ENCODE assay signal across 7 cellular contexts in the genomic region with DNA sequence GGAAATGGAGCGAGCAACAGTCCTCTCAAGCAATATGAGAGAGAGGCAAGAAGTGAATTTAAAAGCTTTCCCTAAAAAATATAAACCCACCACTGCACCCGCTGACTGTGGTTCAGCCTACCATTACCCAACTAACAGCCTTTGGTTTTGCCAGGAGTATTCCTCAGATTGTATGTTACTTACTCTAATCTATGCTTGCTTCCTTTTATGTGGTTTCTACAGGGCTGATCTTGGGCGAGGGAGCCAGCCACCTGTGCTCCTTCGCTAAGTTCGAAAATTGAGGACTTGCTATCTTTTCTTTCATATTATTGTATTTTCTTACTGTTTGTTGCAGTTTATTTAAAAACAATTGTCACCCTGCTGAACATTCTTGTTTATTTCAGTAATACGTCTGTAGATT.
"Had no signal": no experiment of that assay in that cellular context is flagged by ENCODE, and none has a peak within 500 bp of the region (broad histone marks: within the 10 kb centered on the region; RNA-seq: fewer than 3 reads in every experiment).

No MANE protein-coding gene starts in this region.

- H3K4me3 ChIP-seq: K562 had no signal

- H3K9ac ChIP-seq: KMS-11 had no signal

- H3K27ac ChIP-seq: HL-60, KMS-11 had no signal

- H3K4me2 ChIP-seq: KMS-11 had no signal

- ATAC-seq: HepG2, K562 had no signal

- DNase-seq: IMR-90, KBM-7, KG1 had no signal
